1 cellular context compared by ENCODE assay signal in genomic region chr16:57479422-57480126, GRCh38.
TF ChIP-seq lines count a peak whose summit lies in the region.

No MANE protein-coding gene starts in this region.

TF ChIP-seq in endothelial cell of umbilical vein, 7 proteins besides CTCF, POLR2A, EP300 and RAD21:
- TF ChIP-seq MYC (IDR thresholded peaks at IDR 0.05; ENCODE audit: low read depth, low read length) (no peak), MAX (IDR thresholded peaks at IDR 0.05; ENCODE audit: insufficient read depth, insufficient read length) (no peak)
